In the genomic region with DNA sequence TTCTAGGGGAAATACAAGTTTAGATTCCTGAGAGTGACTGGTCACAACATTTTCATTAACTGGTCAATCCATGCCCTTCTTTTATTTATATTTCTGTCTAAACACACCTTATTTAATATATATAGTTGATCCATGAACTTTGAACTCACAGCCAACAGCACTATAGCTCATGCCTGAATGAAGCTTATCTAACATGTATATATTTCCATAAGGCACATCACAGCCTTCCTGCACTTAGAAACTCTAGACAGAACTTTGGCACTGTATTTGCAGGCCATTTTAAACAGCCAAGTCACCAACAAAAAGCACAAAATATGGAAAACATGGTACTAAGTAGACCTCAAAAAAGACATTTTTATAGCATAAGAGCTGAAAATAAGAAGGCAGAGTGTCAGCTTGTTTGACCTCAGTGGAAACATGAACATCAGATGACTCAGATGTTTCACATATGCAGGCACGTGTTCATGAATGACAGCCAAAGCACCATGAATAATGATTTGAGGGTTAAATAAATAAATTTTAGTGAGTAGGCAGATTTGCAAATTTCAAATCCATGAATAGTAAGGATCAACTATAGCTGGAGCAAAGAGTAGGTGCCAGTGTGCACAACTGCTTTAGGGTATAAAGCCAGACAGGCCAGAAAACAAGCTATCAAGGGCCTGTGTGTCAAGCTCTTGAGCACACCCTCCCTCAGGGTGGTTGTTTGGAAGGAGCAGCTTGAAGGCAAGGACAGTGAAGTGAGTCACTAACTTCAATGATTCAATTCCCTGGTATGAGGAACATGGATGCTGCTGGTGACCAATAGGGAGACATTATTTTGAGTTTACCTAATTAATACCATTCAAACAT, we compare ENCODE assay signal across 10 cellular contexts.
A peak's percentile ranks its signal among the peaks of the same experiment; 100 is the strongest.
DNase-seq lines count a peak whose midpoint lies in the region; ATAC-seq and TF ChIP-seq lines count a peak whose summit lies in the region.
"Had no signal": no experiment of that assay in that cellular context is flagged by ENCODE, and none has a peak within 500 bp of the region (broad histone marks: within the 10 kb centered on the region; RNA-seq: fewer than 3 reads in every experiment).

No MANE protein-coding gene starts in this region.

- no peak for TF ChIP-seq POLR2A in spleen (IDR thresholded peaks at IDR 0.05)

- H3K4me3 Mint-ChIP-seq in activated CD4-positive, alpha-beta T cell treated with anti-CD3 and anti-CD28 coated beads, Interleukin-2, amount 10 ng/mL, durations not matched to agents 7 days and 5 days = no peak overlapping the region

- POLR2A ChIA-PET in activated CD4-positive, alpha-beta T cell treated with anti-CD3 and anti-CD28 coated beads, Interleukin-2, amount 10 ng/mL, durations not matched to agents 7 days and 5 days (lab: Charles Lee) = no interaction called here

- peaks cover 2% of the 10 kb centered on the region for H3K27me3 Mint-ChIP-seq in activated CD4-positive, alpha-beta T cell treated with anti-CD3 and anti-CD28 coated beads, Interleukin-2, amount 10 ng/mL, durations not matched to agents 7 days and 5 days

- no peaks in the 10 kb centered on the region for H3K27me3 ChIP-seq in spleen (replicated peaks in 1 of 7)

- DNase-seq in M059J (ENCODE audit: low read depth) (peak; percentile 99), dermis microvascular lymphatic vessel endothelial cell (ENCODE audit: low read depth in 2 of 2) (peak; percentile 35 to 69), renal cortical epithelial cell (ENCODE audit: low read depth) (peak; percentile 99), CD1c-positive myeloid dendritic cell (ENCODE audit: extremely low spot score) (no peak), spleen (no peak)
- no peak for DNase-seq in activated naive CD4-positive, alpha-beta T cell (lab: John Stamatoyannopoulos, UW)
- DNase-seq in activated CD4-positive, alpha-beta T cell treated with anti-CD3 and anti-CD28 coated beads, Interleukin-2, amount 10 ng/mL, durations not matched to agents 7 days and 5 days = no peak
- DNase-seq: cortex of kidney; stimulated activated CD4-positive, alpha-beta T cell treated with anti-CD3 and anti-CD28 coated beads, Interleukin-4, amount 100 ng/mL, for 24 hours had no signal

- ATAC-seq in GM18907 (IDR thresholded peaks at IDR 0.05; ENCODE audit: unreplicated experiment) = peak; percentile 67

- intact Hi-C loops in spleen (cut with DNase I; ENCODE audit: low total_unique reads) = no loop called here

- no peaks in the 10 kb centered on the region for H3K36me3 ChIP-seq in spleen

- no peaks in the 10 kb centered on the region for H3K4me1 ChIP-seq in spleen

- CTCF ChIA-PET in activated CD4-positive, alpha-beta T cell treated with anti-CD3 and anti-CD28 coated beads, Interleukin-2, amount 10 ng/mL, durations not matched to agents 7 days and 5 days (lab: Charles Lee) = interaction anchor here (0.6 to 2.8 kb wide), 6 partner anchors 9 to 291 kb away, joined by 3 to 12 read pairs (median 4); partner anchors contain the start of gene NT5E

- H3K9me3 Mint-ChIP-seq in activated CD4-positive, alpha-beta T cell treated with anti-CD3 and anti-CD28 coated beads, Interleukin-2, amount 10 ng/mL, durations not matched to agents 7 days and 5 days = no peaks in the 10 kb centered on the region

- H3K27ac Mint-ChIP-seq in activated CD4-positive, alpha-beta T cell treated with anti-CD3 and anti-CD28 coated beads, Interleukin-2, amount 10 ng/mL, durations not matched to agents 7 days and 5 days = no peak overlapping the region

- no peak overlapping the region for H3K4me3 ChIP-seq in spleen

- H3K4me1 Mint-ChIP-seq in activated CD4-positive, alpha-beta T cell treated with anti-CD3 and anti-CD28 coated beads, Interleukin-2, amount 10 ng/mL, durations not matched to agents 7 days and 5 days = no peaks in the 10 kb centered on the region

- H3K9me3 ChIP-seq in spleen = no peaks in the 10 kb centered on the region

- H3K36me3 Mint-ChIP-seq in activated CD4-positive, alpha-beta T cell treated with anti-CD3 and anti-CD28 coated beads, Interleukin-2, amount 10 ng/mL, durations not matched to agents 7 days and 5 days (ENCODE audit: low read depth) = no peaks in the 10 kb centered on the region

- TF ChIP-seq CTCF in spleen (IDR thresholded peaks at IDR 0.05 in 8 of 11, conservative IDR thresholded peaks at IDR 0.05 in 3 of 11) = no peak

- 34 to 67% (median 51%) methylated on average over 1 of the region's 1 CpG for WGBS in spleen, 5 donors

- H3K27ac ChIP-seq in spleen = no peak overlapping the region

Comparison
In these comparisons a context has a peak if more than half of its experiments do, and no peak if none do; other contexts are left out.
1. DNase-seq: peak in M059J (single experiment), dermis microvascular lymphatic vessel endothelial cell (2 of 2) and renal cortical epithelial cell (single experiment); none in CD1c-positive myeloid dendritic cell (single experiment), activated naive CD4-positive, alpha-beta T cell (0 of 4), activated CD4-positive, alpha-beta T cell treated with anti-CD3 and anti-CD28 coated beads, Interleukin-2, amount 10 ng/mL, durations not matched to agents 7 days and 5 days (single experiment) and spleen (single experiment).